Comparison of ENCODE assay signal across 8 cellular contexts in genomic region chr10:71569775-71570588, GRCh38.
DNase-seq lines count a peak whose midpoint lies in the region; ATAC-seq lines count a peak whose summit lies in the region.

No MANE protein-coding gene starts in this region.

- H3K36me3 Mint-ChIP-seq in effector memory CD8-positive, alpha-beta T cell (ENCODE audit: insufficient read depth), result peaks cover 2% of the 10 kb centered on the region
- H3K36me3 Mint-ChIP-seq in memory B cell, result no peaks in the 10 kb centered on the region

- peak; percentile 51 for ATAC-seq in effector memory CD8-positive, alpha-beta T cell (replicated peaks)
- peak; percentile 64 for ATAC-seq in memory B cell (ENCODE audit: low read depth)
- no peak for ATAC-seq in HG03457 (IDR thresholded peaks at IDR 0.05; ENCODE audit: unreplicated experiment)

- H3K27ac Mint-ChIP-seq in effector memory CD8-positive, alpha-beta T cell, result no peak overlapping the region
- no peak overlapping the region for H3K27ac Mint-ChIP-seq in memory B cell

- H3K9me3 Mint-ChIP-seq in effector memory CD8-positive, alpha-beta T cell, result no peaks in the 10 kb centered on the region
- H3K9me3 Mint-ChIP-seq in memory B cell, result no peaks in the 10 kb centered on the region

- H3K4me3 Mint-ChIP-seq in effector memory CD8-positive, alpha-beta T cell, result no peak overlapping the region
- H3K4me3 Mint-ChIP-seq in memory B cell, result no peak overlapping the region

- no peaks in the 10 kb centered on the region for H3K4me1 Mint-ChIP-seq in effector memory CD8-positive, alpha-beta T cell (ENCODE audit: low read depth in 2 of 2)
- H3K4me1 Mint-ChIP-seq in memory B cell, result no peaks in the 10 kb centered on the region

- DNase-seq in NCI-H345 (lab: John Stamatoyannopoulos, UW), result peak; percentile 47
- DNase-seq in NCI-H345 treated with DMSO at 0.1 percent for 48 hours (lab: John Stamatoyannopoulos, UW; ENCODE audit: unreplicated experiment), result no peak
- DNase-seq in NCI-H2196 treated with DMSO at 0.1 percent for 48 hours (lab: John Stamatoyannopoulos, UW; ENCODE audit: unreplicated experiment), result peak; percentile 3
- peak; percentile 37 to 70 for DNase-seq in activated CD8-positive, alpha-beta memory T cell treated with anti-CD3 and anti-CD28 coated beads for 1 hour (ENCODE audit: extremely low read depth in 1 of 2, low read depth in 1 of 2)
- peak; percentile 74 to 78 (median 78) for DNase-seq in effector memory CD8-positive, alpha-beta T cell
- peak; percentile 80 to 86 for DNase-seq in memory B cell (ENCODE audit: low spot score in 2 of 2)
- peak; percentile 41 to 54 for DNase-seq in stimulated activated CD8-positive, alpha-beta memory T cell treated with anti-CD3 and anti-CD28 coated beads, Interleukin-15, amount 100 ng/mL, for 48 hours (ENCODE audit: low read depth in 2 of 2)

- peaks cover 12 to 21% of the 10 kb centered on the region in 2 donors for H3K27me3 Mint-ChIP-seq in effector memory CD8-positive, alpha-beta T cell
- H3K27me3 Mint-ChIP-seq in memory B cell, result no peaks in the 10 kb centered on the region
